1 cellular context compared by ENCODE assay signal in the genomic region with DNA sequence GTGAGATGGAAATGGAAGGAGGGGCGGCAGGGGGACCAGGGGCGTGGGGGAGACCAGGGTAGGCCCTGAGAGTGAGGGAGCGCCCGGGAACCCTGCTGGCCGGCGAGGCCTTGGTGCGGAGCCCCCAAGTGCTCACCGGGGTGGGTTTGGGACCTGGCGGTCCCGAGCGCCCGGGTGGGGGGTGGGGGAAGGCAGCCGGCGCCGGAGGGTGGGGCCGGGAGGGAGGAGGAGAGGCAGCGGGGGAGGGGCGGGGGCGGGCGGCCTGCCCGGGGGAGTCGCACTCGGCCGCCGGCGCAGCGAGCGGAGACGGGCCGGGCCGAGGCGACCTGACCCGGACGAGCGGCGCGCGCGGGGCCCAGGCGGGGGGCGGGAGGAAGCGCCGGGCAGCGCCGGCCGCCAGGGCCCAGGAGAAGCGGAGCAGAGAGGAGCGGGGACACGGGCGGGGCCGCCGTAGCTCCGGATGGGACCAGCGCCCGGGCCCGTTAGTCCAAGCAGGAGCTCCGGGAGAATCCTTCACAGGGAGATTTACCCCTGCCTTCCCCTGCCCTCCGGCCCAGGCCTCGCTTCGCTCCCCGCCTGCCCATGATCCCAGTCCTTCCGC.
TF ChIP-seq lines count a peak whose summit lies in the region.

A gene (plus strand): TSS at position 271 of the 601 bp plus-strand sequence. CDS start 818 bp downstream, outside the sequence.

TF ChIP-seq in HCT116, 20 proteins besides CTCF, POLR2A, EP300 and RAD21 (continued from another document):
- TF ChIP-seq, protein P1, sequence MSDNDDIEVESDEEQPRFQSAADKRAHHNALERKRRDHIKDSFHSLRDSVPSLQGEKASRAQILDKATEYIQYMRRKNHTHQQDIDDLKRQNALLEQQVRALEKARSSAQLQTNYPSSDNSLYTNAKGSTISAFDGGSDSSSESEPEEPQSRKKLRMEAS (IDR thresholded peaks at IDR 0.05): no peak
